In genomic region chr6:12208190-12208589, GRCh38 we compare ENCODE assay signal across 12 cellular contexts.
DNase-seq lines count a peak whose midpoint lies in the region; ATAC-seq lines count a peak whose summit lies in the region.
"Had no signal": no experiment of that assay in that cellular context is flagged by ENCODE, and none has a peak within 500 bp of the region (broad histone marks: within the 10 kb centered on the region; RNA-seq: fewer than 3 reads in every experiment).

No MANE protein-coding gene starts in this region.

- no peak overlapping the region for H4K12ac ChIP-seq in trophoblast cell (ENCODE audit: low read depth, low read length)

- peak; percentile 8 for DNase-seq in NK-92 treated with Interleukin-12 subunit alpha and Interleukin-12 subunit beta, amount 100 ng/mL, for 24 hours (lab: John Stamatoyannopoulos, UW)
- DNase-seq in NK-92 (lab: John Stamatoyannopoulos, UW; ENCODE audit: unreplicated experiment) (no peak), NOMO-1 (lab: John Stamatoyannopoulos, UW; ENCODE audit: unreplicated experiment in 2 of 2) (peak; percentile 77 to 87), trophoblast cell (peak; percentile 56 to 59), posterior cingulate gyrus (no peak), NCI-H2029 treated with DMSO at 0.1 percent for 48 hours (lab: John Stamatoyannopoulos, UW) (no peak), C1 segment of cervical spinal cord (lab: John Stamatoyannopoulos, UW) (no peak)
- DNase-seq: cerebellar nuclear complex, SHP77 treated with DMSO at 0.1 percent for 48 hours had no signal

- no peak overlapping the region for H3K23ac ChIP-seq in trophoblast cell (ENCODE audit: low read length)

- WGBS in trophoblast cell (ENCODE audit: extremely low coverage, insufficient coverage, insufficient read length), result no CpG with 5 or more reads among the region's 8 CpGs

- no peak overlapping the region for H2BK5ac ChIP-seq in trophoblast cell (ENCODE audit: low read depth, low read length, poor library complexity)

- H3K36me3 ChIP-seq in trophoblast cell (ENCODE audit: control insufficient read depth in 1 of 2, insufficient read depth in 2 of 2, low read length in 2 of 2), result no peaks in the 10 kb centered on the region

- H4K91ac ChIP-seq in trophoblast cell (ENCODE audit: low read depth, low read length), result peak overlapping the region; percentile 30

- H3K18ac ChIP-seq in trophoblast cell (ENCODE audit: low read length), result no peak overlapping the region

- H2BK120ac ChIP-seq in trophoblast cell (ENCODE audit: insufficient read depth, low read length, poor library complexity), result no peak overlapping the region

- no peak overlapping the region for H3K9ac ChIP-seq in trophoblast cell (ENCODE audit: low read length)
- H3K9ac ChIP-seq: parathyroid adenoma had no signal

- no peak overlapping the region for H3K4ac ChIP-seq in trophoblast cell (ENCODE audit: low read depth, low read length)

- no peak overlapping the region for H2AFZ ChIP-seq in trophoblast cell (ENCODE audit: insufficient read depth, low read length, poor library complexity)
- H2AFZ ChIP-seq: parathyroid adenoma had no signal

- no peak overlapping the region for H3K4me3 ChIP-seq in trophoblast cell (ENCODE audit: low read depth, low read length)

- H3K4me1 ChIP-seq in trophoblast cell (ENCODE audit: control insufficient read depth in 1 of 2, insufficient read depth in 2 of 2, low read length in 2 of 2), result peaks cover 4 to 5% of the 10 kb centered on the region in 2 experiments
- H3K4me1 ChIP-seq: parathyroid adenoma had no signal

- no peak overlapping the region for H2AK5ac ChIP-seq in trophoblast cell (ENCODE audit: low read length)

- H3K79me2 ChIP-seq in trophoblast cell (ENCODE audit: control insufficient read depth, insufficient read depth, low read length, poor library complexity), result no peaks in the 10 kb centered on the region
- H3K79me2 ChIP-seq: parathyroid adenoma had no signal

- no peaks in the 10 kb centered on the region for H3K9me3 ChIP-seq in trophoblast cell (ENCODE audit: insufficient read depth, low read depth, low read length)

- no peak overlapping the region for H3K14ac ChIP-seq in trophoblast cell (ENCODE audit: low read length)

- H3K79me1 ChIP-seq in trophoblast cell (ENCODE audit: low read length), result peaks cover 7% of the 10 kb centered on the region

- H2BK12ac ChIP-seq in trophoblast cell (ENCODE audit: low read length), result no peak overlapping the region

- H4K8ac ChIP-seq in trophoblast cell (ENCODE audit: low read depth, low read length), result no peak overlapping the region

- ATAC-seq in esophagus mucosa, result peak; percentile 97

- intact Hi-C loops in posterior cingulate gyrus (cut with DNase I), result no loop called here

- H3K27ac ChIP-seq in trophoblast cell (ENCODE audit: low read depth, low read length), result no peak overlapping the region
- H3K27ac ChIP-seq: 22Rv1, parathyroid adenoma had no signal

- H3K27me3 ChIP-seq in trophoblast cell (ENCODE audit: insufficient read depth, low read length), result no peaks in the 10 kb centered on the region

- H3K4me2 ChIP-seq in trophoblast cell (ENCODE audit: low read length), result no peak overlapping the region

Comparison
In these comparisons a context has a peak if more than half of its experiments do, and no peak if none do; other contexts are left out.
1. DNase-seq: peak in NK-92 treated with Interleukin-12 subunit alpha and Interleukin-12 subunit beta, amount 100 ng/mL, for 24 hours (single experiment), NOMO-1 (2 of 2) and trophoblast cell (2 of 2); none in NK-92 (single experiment), posterior cingulate gyrus (0 of 10), NCI-H2029 treated with DMSO at 0.1 percent for 48 hours (single experiment) and C1 segment of cervical spinal cord (0 of 14).